In the genomic region with DNA sequence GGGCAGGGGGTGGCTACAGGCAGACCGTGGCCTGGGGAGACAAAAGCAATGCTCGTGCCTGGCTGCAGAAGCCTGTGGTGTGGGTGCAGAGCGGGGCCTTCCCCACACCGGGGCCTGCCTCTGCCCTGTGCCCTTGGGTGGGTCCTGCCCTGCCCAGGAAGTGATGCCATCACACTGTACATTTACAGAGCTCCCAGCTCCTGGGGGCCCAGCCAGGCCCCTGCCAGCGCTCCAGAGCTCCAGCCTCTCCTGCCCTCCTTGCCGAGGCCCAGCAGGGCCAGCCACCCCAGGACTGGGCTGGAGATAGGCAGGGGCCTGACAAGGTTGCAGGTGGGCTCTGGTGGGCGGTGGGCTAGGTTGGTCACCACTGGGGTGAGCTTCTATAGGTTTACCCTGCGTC, we compare ENCODE assay signal across 8 cellular contexts. TPM values are rescaled to one million over a fixed set of nuclear protein-coding genes. Genes with fewer than 3 reads are reported as not detected.
DNase-seq lines count a peak whose midpoint lies in the region; TF ChIP-seq lines count a peak whose summit lies in the region.

No MANE protein-coding gene starts in this region.

- H3K9me3 ChIP-seq in transverse colon: no peaks in the 10 kb centered on the region

- H3K9me3 Mint-ChIP-seq in activated CD4-positive, alpha-beta T cell treated with anti-CD3 and anti-CD28 coated beads, Interleukin-2, amount 10 ng/mL, durations not matched to agents 7 days and 5 days: peaks cover 12% of the 10 kb centered on the region
- no peaks in the 10 kb centered on the region for H3K9me3 Mint-ChIP-seq in activated naive CD4-positive, alpha-beta T cell treated with anti-CD3 and anti-CD28 coated beads, Interleukin-2, amount 50 U/mL, for 24 hours

- intact Hi-C loops in transverse colon (cut with DNase I; ENCODE audit: low total_unique reads): no loop called here

- peak overlapping the region; percentile 96 for H3K27ac Mint-ChIP-seq in activated CD4-positive, alpha-beta T cell treated with anti-CD3 and anti-CD28 coated beads, Interleukin-2, amount 10 ng/mL, durations not matched to agents 7 days and 5 days
- peak overlapping the region; percentile 91 for H3K27ac Mint-ChIP-seq in activated naive CD4-positive, alpha-beta T cell treated with anti-CD3 and anti-CD28 coated beads, Interleukin-2, amount 50 U/mL, for 24 hours

- H3K27me3 ChIP-seq in kidney epithelial cell (ENCODE audit: control insufficient read depth, insufficient read depth, low read length) (no peaks in the 10 kb centered on the region), transverse colon (no peaks in the 10 kb centered on the region)

- peak overlapping the region; percentile 74 for H3K4me3 Mint-ChIP-seq in activated CD4-positive, alpha-beta T cell treated with anti-CD3 and anti-CD28 coated beads, Interleukin-2, amount 10 ng/mL, durations not matched to agents 7 days and 5 days
- peak overlapping the region; percentile 86 for H3K4me3 Mint-ChIP-seq in activated naive CD4-positive, alpha-beta T cell treated with anti-CD3 and anti-CD28 coated beads, Interleukin-2, amount 50 U/mL, for 24 hours

- POLR2A ChIA-PET in activated CD4-positive, alpha-beta T cell treated with anti-CD3 and anti-CD28 coated beads, Interleukin-2, amount 10 ng/mL, durations not matched to agents 7 days and 5 days (lab: Charles Lee): no interaction called here

- TF ChIP-seq POLR2A in transverse colon (IDR thresholded peaks at IDR 0.05): no peak

- H3K4me3 ChIP-seq in kidney epithelial cell (ENCODE audit: low read depth, low read length): peak overlapping the region; percentile 43
- peak overlapping the region in 2 of 4 donors; percentile 22 to 55 for H3K4me3 ChIP-seq in transverse colon

- in situ Hi-C loops in transverse colon (cut with MboI; ENCODE audit: low pct_ligation_motif_present in 1 of 4, low pct_unique_long_range_greater_than_20kb in 1 of 4, low sequenced_read_pairs in 3 of 4): no loop called here

- H3K36me3 ChIP-seq in kidney epithelial cell (ENCODE audit: control insufficient read depth, insufficient read depth, low read length) (no peaks in the 10 kb centered on the region), transverse colon (no peaks in the 10 kb centered on the region)

- H3K27me3 Mint-ChIP-seq in activated CD4-positive, alpha-beta T cell treated with anti-CD3 and anti-CD28 coated beads, Interleukin-2, amount 10 ng/mL, durations not matched to agents 7 days and 5 days: no peaks in the 10 kb centered on the region
- H3K27me3 Mint-ChIP-seq in activated naive CD4-positive, alpha-beta T cell treated with anti-CD3 and anti-CD28 coated beads, Interleukin-2, amount 50 U/mL, for 24 hours: no peaks in the 10 kb centered on the region

- TF ChIP-seq CTCF in kidney epithelial cell (IDR thresholded peaks at IDR 0.05; ENCODE audit: insufficient read depth, low read length, poor library complexity, severe bottlenecking) (no peak), transverse colon (IDR thresholded peaks at IDR 0.05) (no peak)

- DNase-seq in activated CD4-positive, alpha-beta T cell treated with anti-CD3 and anti-CD28 coated beads, Interleukin-2, amount 10 ng/mL, durations not matched to agents 7 days and 5 days: no peak
- no peak for DNase-seq in activated CD4-positive, alpha-beta T cell treated with anti-CD3 and anti-CD28 coated beads, Interleukin-2, amount 50 U/mL, for 1 hour
- DNase-seq in kidney epithelial cell (ENCODE audit: low read depth) (no peak), transverse colon (peak; percentile 58), NCI-H526 (lab: John Stamatoyannopoulos, UW) (no peak), retina (no peak), middle frontal gyrus (ENCODE audit: extremely low spot score, low spot score) (no peak)

- peaks cover 17 to 27% (median 21%) of the 10 kb centered on the region in 4 donors for H3K4me1 ChIP-seq in transverse colon

- CTCF ChIA-PET in activated CD4-positive, alpha-beta T cell treated with anti-CD3 and anti-CD28 coated beads, Interleukin-2, amount 10 ng/mL, durations not matched to agents 7 days and 5 days (lab: Charles Lee): interaction anchor here (1.0 to 1.5 kb wide), 3 partner anchors 17 to 252 kb away, joined by 3 read pairs; no protein-coding TSS in a partner anchor

- peaks cover 18% of the 10 kb centered on the region for H3K4me1 Mint-ChIP-seq in activated CD4-positive, alpha-beta T cell treated with anti-CD3 and anti-CD28 coated beads, Interleukin-2, amount 10 ng/mL, durations not matched to agents 7 days and 5 days
- peaks cover 12% of the 10 kb centered on the region for H3K4me1 Mint-ChIP-seq in activated naive CD4-positive, alpha-beta T cell treated with anti-CD3 and anti-CD28 coated beads, Interleukin-2, amount 50 U/mL, for 24 hours

- no peak for TF ChIP-seq EP300 in transverse colon (IDR thresholded peaks at IDR 0.05; ENCODE audit: low read depth)

- 37% methylated on average over 6 of the region's 8 CpGs; no CpG with 5 or more reads in 1 of the 2 donors for WGBS in transverse colon (ENCODE audit: low coverage in 1 of 2), 2 donors

- peaks cover 4% of the 10 kb centered on the region for H3K36me3 Mint-ChIP-seq in activated CD4-positive, alpha-beta T cell treated with anti-CD3 and anti-CD28 coated beads, Interleukin-2, amount 10 ng/mL, durations not matched to agents 7 days and 5 days (ENCODE audit: low read depth)
- peaks cover 2% of the 10 kb centered on the region for H3K36me3 Mint-ChIP-seq in activated naive CD4-positive, alpha-beta T cell treated with anti-CD3 and anti-CD28 coated beads, Interleukin-2, amount 50 U/mL, for 24 hours

- peak overlapping the region; percentile 69 to 86 (median 79) for H3K27ac ChIP-seq in transverse colon

RNA-seq across cellular contexts. Expression of a gene that starts 40.2 kb away (rescaled TPM):
- total RNA-seq in activated CD4-positive, alpha-beta T cell treated with anti-CD3 and anti-CD28 coated beads, Interleukin-2, amount 10 ng/mL, durations not matched to agents 7 days and 5 days: not detected
- under 0.01 TPM in 1 of 2 replicates, not detected in the other for total RNA-seq in kidney epithelial cell
- 100 to 1,000 TPM in 2 of 4 donors, 10 to 100 TPM in 2; 58.0 to 825 (median 85.6) TPM for total RNA-seq in transverse colon

RNA-seq across cellular contexts. Expression of a gene that starts 46.4 kb away (rescaled TPM):
- total RNA-seq in activated CD4-positive, alpha-beta T cell treated with anti-CD3 and anti-CD28 coated beads, Interleukin-2, amount 10 ng/mL, durations not matched to agents 7 days and 5 days: 10 to 100 TPM; 35.3 to 35.6 TPM
- total RNA-seq in kidney epithelial cell (55.3 and 68.0 TPM in 2 replicates), transverse colon (100 to 1,000 TPM in 1 of 4 donors, 10 to 100 TPM in 3; 25.9 to 132 (median 50.4) TPM)

Comparison
In these comparisons a context has a peak if more than half of its experiments do, and no peak if none do; other contexts are left out.
1. RNA of a gene that starts 40.2 kb away (total RNA-seq): 58.0 to 825 TPM in transverse colon; not detected in activated CD4-positive, alpha-beta T cell treated with anti-CD3 and anti-CD28 coated beads, Interleukin-2, amount 10 ng/mL, durations not matched to agents 7 days and 5 days and under 0.01 TPM in kidney epithelial cell; every median in the first group is over 10 times any median in the second.